Comparison of ENCODE assay signal across 19 cellular contexts in genomic region chr2:85253890-85254289, GRCh38.
DNase-seq lines count a peak whose midpoint lies in the region; ATAC-seq, FAIRE-seq and TF ChIP-seq lines count a peak whose summit lies in the region.
"Had no signal": no experiment of that assay in that cellular context is flagged by ENCODE, and none has a peak within 500 bp of the region (broad histone marks: within the 10 kb centered on the region; RNA-seq: fewer than 3 reads in every experiment).

No MANE protein-coding gene starts in this region.

- H3K27ac Mint-ChIP-seq in brain, result peak overlapping the region in 3 of 5 experiments; percentile 46 to 96 (median 96)
- H3K27ac Mint-ChIP-seq: CD4-positive, CD25-positive, alpha-beta regulatory T cell had no signal

- H3K27ac ChIP-seq in A673 (ENCODE audit: low read depth, low read length, poor library complexity, severe bottlenecking) (peak overlapping the region; percentile 18), mesodermal cell (ENCODE audit: low read depth, low read length, severe bottlenecking) (peak overlapping the region; percentile 99), transverse colon (no peak overlapping the region)

- no TSS peak for BruUV-seq in A673 (replicated peaks; lab: Mats Ljungman, UMichigan)

- no peak overlapping the region for H3K4me3 ChIP-seq in A673 (ENCODE audit: low read depth, low read length, poor library complexity, severe bottlenecking)
- no peak overlapping the region for H3K4me3 ChIP-seq in mesodermal cell (ENCODE audit: extremely low read depth, insufficient read depth, low read length, poor library complexity, severe bottlenecking)
- H3K4me3 ChIP-seq in transverse colon, result no peak overlapping the region

- no peaks in the 10 kb centered on the region for H3K36me3 Mint-ChIP-seq in brain
- H3K36me3 Mint-ChIP-seq: CD4-positive, CD25-positive, alpha-beta regulatory T cell had no signal

- H3K9me3 Mint-ChIP-seq in brain, result peaks cover 0 to 2% (median 0%) of the 10 kb centered on the region in 5 experiments
- H3K9me3 Mint-ChIP-seq: CD4-positive, CD25-positive, alpha-beta regulatory T cell had no signal

- 56 to 79% methylated on average over 3 of the region's 5 CpGs for WGBS in mesodermal cell (ENCODE audit: insufficient coverage in 2 of 2), 2 experiments
- 44 to 65% methylated on average over 2 to 5 of the region's 5 CpGs for WGBS in transverse colon (ENCODE audit: low coverage in 1 of 2), 2 donors

- H3K4me1 ChIP-seq in A673 (ENCODE audit: insufficient read depth, low read length, poor library complexity, severe bottlenecking), result peaks cover 71% of the 10 kb centered on the region
- H3K4me1 ChIP-seq in mesodermal cell (ENCODE audit: control insufficient read depth, insufficient read depth, low read length, poor library complexity, severe bottlenecking), result peaks cover 70% of the 10 kb centered on the region
- peaks cover 16 to 47% (median 22%) of the 10 kb centered on the region in 4 donors for H3K4me1 ChIP-seq in transverse colon

- H3K4me3 Mint-ChIP-seq in brain, result no peak overlapping the region
- H3K4me3 Mint-ChIP-seq: CD4-positive, CD25-positive, alpha-beta regulatory T cell had no signal

- POLR2A ChIA-PET in A673 (lab: Charles Lee; ENCODE audit: low non-redundant PET), result no interaction called here

- CTCF ChIA-PET in A673 (lab: Charles Lee), result no interaction called here

- no peak for TF ChIP-seq CTCF in A673 (conservative IDR thresholded peaks at IDR 0.05; ENCODE audit: low read depth, low read length)
- no peak for TF ChIP-seq CTCF in brain (conservative IDR thresholded peaks at IDR 0.05)
- TF ChIP-seq CTCF in transverse colon (IDR thresholded peaks at IDR 0.05), result no peak

- in situ Hi-C loops in transverse colon (cut with MboI; ENCODE audit: low pct_ligation_motif_present in 1 of 4, low pct_unique_long_range_greater_than_20kb in 1 of 4, low sequenced_read_pairs in 3 of 4), result no loop called here

- peaks cover 5% of the 10 kb centered on the region for H3K27me3 Mint-ChIP-seq in brain
- H3K27me3 Mint-ChIP-seq: CD4-positive, CD25-positive, alpha-beta regulatory T cell had no signal

- intact Hi-C loops in A673 (cut with micrococcal nuclease; ENCODE audit: unreplicated experiment) (no loop called here), transverse colon (cut with DNase I; ENCODE audit: low total_unique reads) (no loop called here)

- no peak for TF ChIP-seq POLR2A in transverse colon (IDR thresholded peaks at IDR 0.05)

- ATAC-seq in HG02798 (IDR thresholded peaks at IDR 0.05; ENCODE audit: poor library complexity, unreplicated experiment), result no peak
- ATAC-seq in stimulated activated naive CD8-positive, alpha-beta T cell treated with anti-CD3 and anti-CD28 coated beads, Interleukin-15, Interleukin-2, amounts not matched to agents 100 U/mL and 50 U/mL, for 24 hours, result no peak
- ATAC-seq: HepG2 had no signal

- peak; percentile 58 for FAIRE-seq in HTR-8/SVneo (lab: Jason Lieb, UNC)
- FAIRE-seq: G401.6, GM12892, HepG2 had no signal

- H3K9me3 ChIP-seq in A673 (ENCODE audit: low read depth, low read length, poor library complexity, severe bottlenecking) (no peaks in the 10 kb centered on the region), mesodermal cell (ENCODE audit: control insufficient read depth, low read length) (no peaks in the 10 kb centered on the region), transverse colon (no peaks in the 10 kb centered on the region)

- TF ChIP-seq EP300 in transverse colon (IDR thresholded peaks at IDR 0.05; ENCODE audit: low read depth), result no peak

- H3K36me3 ChIP-seq in A673 (ENCODE audit: insufficient read depth, low read length, poor library complexity, severe bottlenecking) (no peaks in the 10 kb centered on the region), mesodermal cell (ENCODE audit: control insufficient read depth, insufficient read depth, low read length) (no peaks in the 10 kb centered on the region), transverse colon (no peaks in the 10 kb centered on the region)

- DNase-seq in A673 (ENCODE audit: low spot score), result no peak
- no peak for DNase-seq in HTR-8/SVneo (ENCODE audit: insufficient read length, low spot score)
- DNase-seq in transverse colon, result no peak
- DNase-seq in stimulated activated naive CD8-positive, alpha-beta T cell treated with anti-CD3 and anti-CD28 coated beads, Interleukin-15, Interleukin-2, amounts not matched to agents 100 U/mL and 50 U/mL, for 24 hours, result no peak
- DNase-seq in DMS 273 (lab: John Stamatoyannopoulos, UW; ENCODE audit: unreplicated experiment), result no peak
- DNase-seq: AML-193; CD4-positive, CD25-positive, alpha-beta regulatory T cell; DMS79 treated with DMSO at 0.1 percent for 48 hours; MM.1S; NCI-H187 treated with DMSO at 0.1 percent for 48 hours; NCI-H446 treated with DMSO at 0.1 percent for 48 hours; NCI-H748 treated with DMSO at 0.1 percent for 48 hours; SHP77 had no signal

- H3K27me3 ChIP-seq in A673 (replicated peaks; ENCODE audit: insufficient read depth, low read depth, low read length, poor library complexity) (no peaks in the 10 kb centered on the region), transverse colon (no peaks in the 10 kb centered on the region)

- H3K4me1 Mint-ChIP-seq in brain, result peaks cover 84% of the 10 kb centered on the region

Comparison
In these comparisons a context has a peak if more than half of its experiments do, and no peak if none do; other contexts are left out.
1. H3K27ac ChIP-seq: peak in A673 (single experiment) and mesodermal cell (single experiment); none in transverse colon (0 of 4).